In genomic region chr1:113758631-113759340, GRCh38 we compare ENCODE assay signal across 8 cellular contexts. TPM values are rescaled to one million over a fixed set of nuclear protein-coding genes. Genes with fewer than 3 reads are reported as not detected.
DNase-seq lines count a peak whose midpoint lies in the region; ATAC-seq and TF ChIP-seq lines count a peak whose summit lies in the region.

No MANE protein-coding gene starts in this region.

- BruUV-seq in mammary epithelial cell (replicated peaks; lab: Mats Ljungman, UMichigan): no TSS peak

- peaks cover 4 to 15% (median 11%) of the 10 kb centered on the region in 3 donors for H3K36me3 Mint-ChIP-seq in immature natural killer cell

- CTCF ChIA-PET in mammary epithelial cell (lab: Charles Lee; ENCODE audit: low non-redundant PET): no interaction called here

- whole genome bisulfite sequencing in mammary epithelial cell (ENCODE audit: low coverage, missing lambda C conversion rate): 2% methylated on average over 42 of the region's 57 CpGs

- peaks cover 6 to 15% (median 9%) of the 10 kb centered on the region in 3 donors for H3K27me3 Mint-ChIP-seq in immature natural killer cell (ENCODE audit: low read depth in 3 of 3)

- H3K27ac Mint-ChIP-seq in immature natural killer cell: peak overlapping the region; percentile 95 to 99 (median 98)

- peak overlapping the region; percentile 92 for H3K9ac ChIP-seq in mammary epithelial cell (ENCODE audit: insufficient read depth, low read length)

- in situ Hi-C loops in mammary epithelial cell (cut with MboI; ENCODE audit: low sequenced_read_pairs in 2 of 2): no loop called here

- H3K4me1 ChIP-seq in mammary epithelial cell (ENCODE audit: insufficient read depth, low read length): peaks cover 8% of the 10 kb centered on the region

- H3K9me3 Mint-ChIP-seq in immature natural killer cell: no peaks in the 10 kb centered on the region

- dilution Hi-C loops in mammary epithelial cell (cut with HindIII; ENCODE audit: low sequenced_read_pairs): no loop called here

- H4K20me1 ChIP-seq in mammary epithelial cell (ENCODE audit: insufficient read depth, low read length): no peaks in the 10 kb centered on the region

- peaks cover 38 to 47% of the 10 kb centered on the region in 2 donors for H3K4me1 Mint-ChIP-seq in immature natural killer cell

- no peaks in the 10 kb centered on the region for H3K27me3 ChIP-seq in WERI-Rb-1 (ENCODE audit: insufficient read depth, low read depth, severe bottlenecking)
- no peaks in the 10 kb centered on the region for H3K27me3 ChIP-seq in mammary epithelial cell (ENCODE audit: insufficient read depth, low read length)

- intact Hi-C loops in mammary epithelial cell (cut with micrococcal nuclease): loop anchor here (2.0 to 10.0 kb wide), 4 partner anchors 54 to 616 kb away; partner anchors contain the start of genes DCLRE1B and RSBN1

- H3K27ac ChIP-seq in WERI-Rb-1 (peak overlapping the region; percentile 97), mammary epithelial cell (ENCODE audit: insufficient read depth, low read depth, low read length) (peak overlapping the region; percentile 83)

- H3K4me2 ChIP-seq in mammary epithelial cell (ENCODE audit: insufficient read depth, low read depth, low read length): peak overlapping the region; percentile 94

- peaks cover 16% of the 10 kb centered on the region for H3K79me2 ChIP-seq in mammary epithelial cell (ENCODE audit: insufficient read depth, low read length)

- H3K36me3 ChIP-seq in WERI-Rb-1: no peaks in the 10 kb centered on the region; the same call in none of the 2 replicates
- no peaks in the 10 kb centered on the region for H3K36me3 ChIP-seq in mammary epithelial cell (ENCODE audit: insufficient read depth, low read length)

- H2AFZ ChIP-seq in mammary epithelial cell (ENCODE audit: low read depth, low read length): peak overlapping the region; percentile 100

- ATAC-seq in HG02571 (IDR thresholded peaks at IDR 0.05; ENCODE audit: unreplicated experiment): peak; percentile 59

- H3K9me3 ChIP-seq in WERI-Rb-1 (ENCODE audit: severe bottlenecking) (no peaks in the 10 kb centered on the region), mammary epithelial cell (replicated peaks; ENCODE audit: insufficient read depth, low read length) (no peaks in the 10 kb centered on the region)

- peak overlapping the region; percentile 93 to 97 (median 96) for H3K4me3 Mint-ChIP-seq in immature natural killer cell

- H3K4me3 ChIP-seq in WERI-Rb-1 (ENCODE audit: low read depth, low read length): peak overlapping the region; percentile 91
- peak overlapping the region; percentile 78 to 96 (median 90) for H3K4me3 ChIP-seq in mammary epithelial cell (replicated peaks in 1 of 3; ENCODE audit: insufficient read depth in 1 of 3, low read depth in 2 of 3, low read length in 3 of 3)

- TF ChIP-seq CTCF in WERI-Rb-1 (IDR thresholded peaks at IDR 0.05; ENCODE audit: low read depth, low read length) (no peak), mammary epithelial cell (conservative IDR thresholded peaks at IDR 0.05 in 1 of 2, IDR thresholded peaks at IDR 0.05 in 1 of 2; ENCODE audit: extremely low read depth in 1 of 2, insufficient read depth in 1 of 2, low read depth in 1 of 2, low read length in 2 of 2) (no peak)

- DNase-seq in DMS 273 (lab: John Stamatoyannopoulos, UW; ENCODE audit: unreplicated experiment): peak; percentile 82
- DNase-seq in DMS 273 treated with DMSO at 0.1 percent for 48 hours (lab: John Stamatoyannopoulos, UW): no peak
- DNase-seq in NCI-H1092 treated with DMSO at 0.1 percent for 48 hours (lab: John Stamatoyannopoulos, UW): peak; percentile 78
- peak; percentile 67 for DNase-seq in WERI-Rb-1
- DNase-seq in mammary epithelial cell: peak; percentile 50
- DNase-seq in immature natural killer cell: peak; percentile 69 to 74 (median 72)
- DNase-seq in stimulated activated CD4-positive, alpha-beta T cell treated with anti-CD3 and anti-CD28 coated beads, Interleukin-12 subunit alpha, Interleukin-12 subunit beta, amount 100 ng/mL, for 24 hours (ENCODE audit: low read depth in 2 of 2): peak; percentile 32 to 46

RNA-seq across cellular contexts. Expression of gene PHTF1, which starts 0.5 kb away (rescaled TPM):
- total RNA-seq in mammary epithelial cell: 10 to 100 TPM; 16.6 to 21.0 TPM
- 8.0 TPM for polyA plus RNA-seq in mammary epithelial cell
- polyA minus RNA-seq in mammary epithelial cell: 12.2 TPM
- 10 to 100 TPM; 18.5 to 37.6 (median 28.1) TPM for polyA plus RNA-seq in immature natural killer cell

RNA-seq across cellular contexts. Expression of gene RSBN1, which starts 53.5 kb away (rescaled TPM):
- 10 to 100 TPM; 10.0 to 12.5 TPM for total RNA-seq in mammary epithelial cell
- polyA plus RNA-seq in mammary epithelial cell (6.8 TPM), immature natural killer cell (10 to 100 TPM; 26.4 to 30.6 (median 30.2) TPM)
- polyA minus RNA-seq in mammary epithelial cell: 5.7 TPM
